Comparison of ENCODE assay signal across 1 cellular context in genomic region chr2:54704238-54704637, GRCh38.
TF ChIP-seq lines count a peak whose summit lies in the region.

No MANE protein-coding gene starts in this region.

TF ChIP-seq in SK-N-SH, 30 proteins besides CTCF, POLR2A, EP300 and RAD21 (continued from another document):
- TF ChIP-seq GATA2 (CRISPR knock-in tag; IDR thresholded peaks at IDR 0.05): no peak
